15 cellular contexts compared by ENCODE assay signal in genomic region chr7:83467493-83467892, GRCh38.
"Had no signal": no experiment of that assay in that cellular context is flagged by ENCODE, and none has a peak within 500 bp of the region (broad histone marks: within the 10 kb centered on the region; RNA-seq: fewer than 3 reads in every experiment).

No MANE protein-coding gene starts in this region.

- H3K4me3 ChIP-seq: heart left ventricle, mucosa of descending colon, psoas muscle, right lobe of liver, suprapubic skin, thyroid gland had no signal

- H3K27me3 Mint-ChIP-seq: type B pancreatic cell had no signal

- FAIRE-seq: frontal cortex had no signal

- H3K9me3 Mint-ChIP-seq: type B pancreatic cell had no signal

- ATAC-seq: naive thymus-derived CD8-positive, alpha-beta T cell; stimulated activated naive CD8-positive, alpha-beta T cell treated with anti-CD3 and anti-CD28 coated beads, Interleukin-15, Interleukin-2, amounts not matched to agents 100 U/mL and 50 U/mL, for 24 hours had no signal

- H3K27ac ChIP-seq: heart left ventricle, neutrophil, psoas muscle, right lobe of liver, suprapubic skin, thyroid gland had no signal

- H3K9me3 ChIP-seq: heart left ventricle, mucosa of descending colon, neutrophil, psoas muscle, right lobe of liver, suprapubic skin, thyroid gland had no signal

- H3K4me1 Mint-ChIP-seq: naive thymus-derived CD8-positive, alpha-beta T cell; stimulated activated effector memory CD8-positive, alpha-beta T cell treated with anti-CD3 and anti-CD28 coated beads, Interleukin-12 subunit alpha, Interleukin-12 subunit beta, amount 100 ng/mL, for 72 hours had no signal

- H3K27ac Mint-ChIP-seq: naive thymus-derived CD8-positive, alpha-beta T cell; stimulated activated effector memory CD8-positive, alpha-beta T cell treated with anti-CD3 and anti-CD28 coated beads, Interleukin-12 subunit alpha, Interleukin-12 subunit beta, amount 100 ng/mL, for 72 hours had no signal

- H3K4me1 ChIP-seq: psoas muscle, right lobe of liver had no signal

- H3K27me3 ChIP-seq: heart left ventricle, neutrophil, right lobe of liver, suprapubic skin, thyroid gland had no signal

- H3K4me3 Mint-ChIP-seq: naive thymus-derived CD8-positive, alpha-beta T cell; stimulated activated effector memory CD8-positive, alpha-beta T cell treated with anti-CD3 and anti-CD28 coated beads, Interleukin-12 subunit alpha, Interleukin-12 subunit beta, amount 100 ng/mL, for 72 hours; type B pancreatic cell had no signal

- H3K36me3 Mint-ChIP-seq: naive thymus-derived CD8-positive, alpha-beta T cell; stimulated activated effector memory CD8-positive, alpha-beta T cell treated with anti-CD3 and anti-CD28 coated beads, Interleukin-12 subunit alpha, Interleukin-12 subunit beta, amount 100 ng/mL, for 72 hours; type B pancreatic cell had no signal

- DNase-seq: effector CD4-positive, alpha-beta T cell; heart left ventricle; mucosa of descending colon; naive thymus-derived CD8-positive, alpha-beta T cell; psoas muscle; right lobe of liver; stimulated activated CD4-positive, alpha-beta T cell treated with anti-CD3 and anti-CD28 coated beads, Interleukin-4, amount 100 ng/mL, for 1 hour; stimulated activated CD8-positive, alpha-beta memory T cell treated with anti-CD3 and anti-CD28 coated beads, Interleukin-4, amount 100 ng/mL, for 48 hours; stimulated activated naive CD8-positive, alpha-beta T cell treated with anti-CD3 and anti-CD28 coated beads, Interleukin-15, Interleukin-2, amounts not matched to agents 100 U/mL and 50 U/mL, for 24 hours; thyroid gland had no signal

- H3K36me3 ChIP-seq: heart left ventricle, neutrophil, right lobe of liver, suprapubic skin, thyroid gland had no signal
